1 cellular context compared by ENCODE assay signal in the genomic region with DNA sequence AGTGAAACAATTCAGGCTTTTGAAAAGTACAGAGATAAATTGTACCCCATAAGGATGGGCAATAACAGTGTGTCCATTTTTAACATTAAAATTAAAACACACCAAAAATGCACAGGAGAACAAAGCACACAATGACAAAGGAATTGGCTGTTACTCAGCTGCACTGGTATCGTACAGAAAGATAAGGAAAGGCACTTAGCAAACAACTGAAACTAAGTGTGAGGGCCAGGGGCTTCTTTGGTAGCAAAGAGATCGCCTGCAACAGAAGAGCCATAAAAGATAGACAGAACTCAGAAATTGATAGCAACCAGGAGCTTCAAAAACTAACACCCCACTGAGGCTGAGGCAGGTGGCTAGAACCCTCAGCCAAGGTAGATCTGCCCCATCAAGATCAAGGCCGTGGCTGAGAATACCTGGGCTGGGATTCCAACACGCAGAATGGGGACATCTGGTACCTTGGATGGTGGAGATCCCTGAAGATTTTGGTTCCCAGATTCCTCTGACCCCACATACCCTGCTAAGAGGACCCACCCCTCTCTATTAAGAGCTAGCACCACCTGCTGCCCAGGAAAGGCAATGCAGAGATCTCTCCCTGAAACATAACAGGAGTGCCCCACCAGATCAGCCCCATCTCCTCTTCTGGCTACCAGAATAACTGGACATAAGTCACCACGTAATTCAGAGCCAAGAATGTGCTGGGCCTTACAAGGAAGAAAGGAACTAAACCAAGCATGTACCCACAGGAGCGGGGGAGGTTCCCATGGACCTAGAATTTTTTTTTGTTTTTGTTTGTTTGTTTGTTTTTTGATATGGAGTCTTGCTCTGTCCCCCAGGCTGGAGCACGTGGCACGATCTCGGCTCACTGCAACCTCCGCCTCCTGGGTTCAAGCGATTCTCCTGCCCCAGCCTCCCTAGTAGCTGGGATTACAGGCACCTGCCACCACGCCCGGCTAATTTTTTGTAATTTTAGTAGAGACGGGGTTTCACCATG.
TF ChIP-seq lines count a peak whose summit lies in the region.

No MANE protein-coding gene starts in this region.

TF ChIP-seq in HCT116, 20 proteins besides CTCF, POLR2A, EP300 and RAD21 (continued from another document):
- TF ChIP-seq TCF7L2 (IDR thresholded peaks at IDR 0.05; ENCODE audit: borderline replicate concordance, extremely low read depth, insufficient read depth, insufficient read length) (no peak), JUND (IDR thresholded peaks at IDR 0.05) (no peak), EZH2phosphoT487 (IDR thresholded peaks at IDR 0.05; ENCODE audit: borderline replicate concordance) (no peak), ZNF274 (IDR thresholded peaks at IDR 0.05; ENCODE audit: low read depth, low read length) (no peak), CBX3 (IDR thresholded peaks at IDR 0.05; ENCODE audit: low read depth) (no peak), ELF1 (IDR thresholded peaks at IDR 0.05; ENCODE audit: borderline replicate concordance, low read depth) (no peak), SIN3A (IDR thresholded peaks at IDR 0.05; ENCODE audit: low read depth) (no peak), ZFX (IDR thresholded peaks at IDR 0.05) (no peak), SRF (IDR thresholded peaks at IDR 0.05; ENCODE audit: low read depth) (no peak), SP1 (IDR thresholded peaks at IDR 0.05; ENCODE audit: low read depth) (no peak)
- TF ChIP-seq, protein P1, sequence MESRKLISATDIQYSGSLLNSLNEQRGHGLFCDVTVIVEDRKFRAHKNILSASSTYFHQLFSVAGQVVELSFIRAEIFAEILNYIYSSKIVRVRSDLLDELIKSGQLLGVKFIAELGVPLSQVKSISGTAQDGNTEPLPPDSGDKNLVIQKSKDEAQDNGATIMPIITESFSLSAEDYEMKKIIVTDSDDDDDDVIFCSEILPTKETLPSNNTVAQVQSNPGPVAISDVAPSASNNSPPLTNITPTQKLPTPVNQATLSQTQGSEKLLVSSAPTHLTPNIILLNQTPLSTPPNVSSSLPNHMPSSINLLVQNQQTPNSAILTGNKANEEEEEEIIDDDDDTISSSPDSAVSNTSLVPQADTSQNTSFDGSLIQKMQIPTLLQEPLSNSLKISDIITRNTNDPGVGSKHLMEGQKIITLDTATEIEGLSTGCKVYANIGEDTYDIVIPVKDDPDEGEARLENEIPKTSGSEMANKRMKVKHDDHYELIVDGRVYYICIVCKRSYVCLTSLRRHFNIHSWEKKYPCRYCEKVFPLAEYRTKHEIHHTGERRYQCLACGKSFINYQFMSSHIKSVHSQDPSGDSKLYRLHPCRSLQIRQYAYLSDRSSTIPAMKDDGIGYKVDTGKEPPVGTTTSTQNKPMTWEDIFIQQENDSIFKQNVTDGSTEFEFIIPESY (IDR thresholded peaks at IDR 0.05; ENCODE audit: extremely low read depth, insufficient replicate concordance, low read length) = no peak
- TF ChIP-seq, protein P2, sequence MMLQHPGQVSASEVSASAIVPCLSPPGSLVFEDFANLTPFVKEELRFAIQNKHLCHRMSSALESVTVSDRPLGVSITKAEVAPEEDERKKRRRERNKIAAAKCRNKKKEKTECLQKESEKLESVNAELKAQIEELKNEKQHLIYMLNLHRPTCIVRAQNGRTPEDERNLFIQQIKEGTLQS (IDR thresholded peaks at IDR 0.05) = no peak
- TF ChIP-seq, protein P3, sequence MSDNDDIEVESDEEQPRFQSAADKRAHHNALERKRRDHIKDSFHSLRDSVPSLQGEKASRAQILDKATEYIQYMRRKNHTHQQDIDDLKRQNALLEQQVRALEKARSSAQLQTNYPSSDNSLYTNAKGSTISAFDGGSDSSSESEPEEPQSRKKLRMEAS (IDR thresholded peaks at IDR 0.05) = no peak
- TF ChIP-seq, protein P4, sequence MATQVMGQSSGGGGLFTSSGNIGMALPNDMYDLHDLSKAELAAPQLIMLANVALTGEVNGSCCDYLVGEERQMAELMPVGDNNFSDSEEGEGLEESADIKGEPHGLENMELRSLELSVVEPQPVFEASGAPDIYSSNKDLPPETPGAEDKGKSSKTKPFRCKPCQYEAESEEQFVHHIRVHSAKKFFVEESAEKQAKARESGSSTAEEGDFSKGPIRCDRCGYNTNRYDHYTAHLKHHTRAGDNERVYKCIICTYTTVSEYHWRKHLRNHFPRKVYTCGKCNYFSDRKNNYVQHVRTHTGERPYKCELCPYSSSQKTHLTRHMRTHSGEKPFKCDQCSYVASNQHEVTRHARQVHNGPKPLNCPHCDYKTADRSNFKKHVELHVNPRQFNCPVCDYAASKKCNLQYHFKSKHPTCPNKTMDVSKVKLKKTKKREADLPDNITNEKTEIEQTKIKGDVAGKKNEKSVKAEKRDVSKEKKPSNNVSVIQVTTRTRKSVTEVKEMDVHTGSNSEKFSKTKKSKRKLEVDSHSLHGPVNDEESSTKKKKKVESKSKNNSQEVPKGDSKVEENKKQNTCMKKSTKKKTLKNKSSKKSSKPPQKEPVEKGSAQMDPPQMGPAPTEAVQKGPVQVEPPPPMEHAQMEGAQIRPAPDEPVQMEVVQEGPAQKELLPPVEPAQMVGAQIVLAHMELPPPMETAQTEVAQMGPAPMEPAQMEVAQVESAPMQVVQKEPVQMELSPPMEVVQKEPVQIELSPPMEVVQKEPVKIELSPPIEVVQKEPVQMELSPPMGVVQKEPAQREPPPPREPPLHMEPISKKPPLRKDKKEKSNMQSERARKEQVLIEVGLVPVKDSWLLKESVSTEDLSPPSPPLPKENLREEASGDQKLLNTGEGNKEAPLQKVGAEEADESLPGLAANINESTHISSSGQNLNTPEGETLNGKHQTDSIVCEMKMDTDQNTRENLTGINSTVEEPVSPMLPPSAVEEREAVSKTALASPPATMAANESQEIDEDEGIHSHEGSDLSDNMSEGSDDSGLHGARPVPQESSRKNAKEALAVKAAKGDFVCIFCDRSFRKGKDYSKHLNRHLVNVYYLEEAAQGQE (IDR thresholded peaks at IDR 0.05; ENCODE audit: low read depth) = no peak
